8 cellular contexts compared by ENCODE assay signal in genomic region chr1:845641-846040, GRCh38.
DNase-seq lines count a peak whose midpoint lies in the region; ATAC-seq, FAIRE-seq and TF ChIP-seq lines count a peak whose summit lies in the region.
"Not testable (repeated sequence)": the region's sequence is repeated elsewhere in the genome, so short reads cannot be mapped to it uniquely, and the experiment has no call there.

No MANE protein-coding gene starts in this region.

- H4K20me1 ChIP-seq in H9 (ENCODE audit: control insufficient read depth, insufficient read depth, insufficient read length); PC-9 (ENCODE audit: insufficient read depth); H1 (replicated peaks in 1 of 2; ENCODE audit: control insufficient read depth in 1 of 2, insufficient read depth in 2 of 2, low read length in 2 of 2): not testable (repeated sequence)

- H3T11ph ChIP-seq in H9 (ENCODE audit: low read length): not testable (repeated sequence)

- H2BK15ac ChIP-seq in H9 (ENCODE audit: low read depth, low read length); H1 (ENCODE audit: low read length): not testable (repeated sequence)

- H3K4me3 ChIP-seq in CD4-positive, CD25-positive, alpha-beta regulatory T cell (ENCODE audit: low read depth, low read length); PC-9: not testable (repeated sequence)
- H3K4me3 ChIP-seq in H1 (ENCODE audit: extremely low read depth in 1 of 4, insufficient read depth in 2 of 4, low read depth in 3 of 4, low read length in 4 of 4) (peak overlapping the region in 1 of 4 experiments; percentile 12; a peak in 1 of 8 replicates), iPS-20b (ENCODE audit: low read length) (peak overlapping the region; percentile 47; the same call in 1 of the 2 replicates)

- intact Hi-C loops in PC-9 (cut with micrococcal nuclease; ENCODE audit: unreplicated experiment): not testable (repeated sequence)

- H3K27me3 ChIP-seq in CD4-positive, CD25-positive, alpha-beta regulatory T cell (ENCODE audit: control insufficient read depth, insufficient read depth, low read length); H9 (ENCODE audit: insufficient read depth, low read length); PC-9 (ENCODE audit: insufficient read depth, low read depth); H1 (replicated peaks in 1 of 4; ENCODE audit: control insufficient read depth in 3 of 4, extremely low read depth in 1 of 4, insufficient read depth in 3 of 4, low read length in 3 of 4); iPS-20b (ENCODE audit: insufficient read depth, low read length): not testable (repeated sequence)

- not testable (repeated sequence) for H3K36me3 ChIP-seq in CD4-positive, CD25-positive, alpha-beta regulatory T cell (ENCODE audit: control insufficient read depth, insufficient read depth, low read length); PC-9 (ENCODE audit: low read depth); H1 (ENCODE audit: control insufficient read depth in 2 of 4, insufficient read depth in 4 of 4, low read length in 3 of 4); iPS-20b (ENCODE audit: insufficient read depth, low read depth, low read length)

- H3K79me1 ChIP-seq in H9 (ENCODE audit: insufficient read depth, low read depth, low read length, poor library complexity, severe bottlenecking); H1 (ENCODE audit: low read depth, low read length): not testable (repeated sequence)

- not testable (repeated sequence) for H3K9me3 ChIP-seq in CD4-positive, CD25-positive, alpha-beta regulatory T cell (ENCODE audit: control insufficient read depth in 2 of 2, low read length in 2 of 2); H9 (ENCODE audit: control insufficient read depth, low read depth, low read length); PC-9 (ENCODE audit: insufficient read depth, low read depth); H1 (ENCODE audit: insufficient read depth in 2 of 2, low read depth in 1 of 2, low read length in 1 of 2); iPS-20b (ENCODE audit: insufficient read depth, low read depth, low read length)

- not testable (repeated sequence) for H4K8ac ChIP-seq in H9 (replicated peaks; ENCODE audit: insufficient read length, low read depth, low read length); H1 (ENCODE audit: extremely low read depth, insufficient read depth, low read length)

- H3K56ac ChIP-seq in H9 (ENCODE audit: insufficient read length, low read depth, low read length); H1 (replicated peaks; ENCODE audit: insufficient read length, low read depth, low read length): not testable (repeated sequence)

- peak overlapping the region in 1 of 4 donors; percentile 26 for H3K4me3 Mint-ChIP-seq in CD4-positive, CD25-positive, alpha-beta regulatory T cell
- not testable (repeated sequence) for H3K4me3 Mint-ChIP-seq in H9; activated CD8-positive, alpha-beta T cell treated with anti-CD3 and anti-CD28 coated beads, Interleukin-2, amount 10 ng/mL, durations not matched to agents 7 days and 5 days; mesothelial cell of epicardium

- H2AK5ac ChIP-seq in H9 (ENCODE audit: insufficient read length, low read length); H1 (ENCODE audit: low read depth, low read length): not testable (repeated sequence)

- H3K4ac ChIP-seq in H9 (ENCODE audit: low read depth, low read length); H1 (replicated peaks; ENCODE audit: insufficient read length, low read depth, low read length): not testable (repeated sequence)

- ATAC-seq in CD4-positive, CD25-positive, alpha-beta regulatory T cell (ENCODE audit: low read depth in 2 of 2); activated CD8-positive, alpha-beta T cell treated with anti-CD3 and anti-CD28 coated beads, Interleukin-2, amount 10 ng/mL, durations not matched to agents 7 days and 5 days: not testable (repeated sequence)

- not testable (repeated sequence) for H3K9me2 ChIP-seq in PC-9 (ENCODE audit: insufficient read depth)

- H3K9me3 Mint-ChIP-seq in CD4-positive, CD25-positive, alpha-beta regulatory T cell; H9; activated CD8-positive, alpha-beta T cell treated with anti-CD3 and anti-CD28 coated beads, Interleukin-2, amount 10 ng/mL, durations not matched to agents 7 days and 5 days (ENCODE audit: insufficient read depth); mesothelial cell of epicardium: not testable (repeated sequence)

- H3K79me2 ChIP-seq in H9 (ENCODE audit: insufficient read depth, low read length); PC-9 (ENCODE audit: low read depth); H1 (ENCODE audit: control insufficient read depth in 1 of 2, insufficient read depth in 2 of 2, low read length in 2 of 2): not testable (repeated sequence)

- H3K27ac Mint-ChIP-seq in CD4-positive, CD25-positive, alpha-beta regulatory T cell: peak overlapping the region in 2 of 3 donors; percentile 68 to 76
- H3K27ac Mint-ChIP-seq in H9 (peak overlapping the region; percentile 70 to 81 (median 73); a peak in 5 of 7 replicates), mesothelial cell of epicardium (peak overlapping the region; percentile 86)
- peak overlapping the region; percentile 10 for H3K27ac Mint-ChIP-seq in activated CD8-positive, alpha-beta T cell treated with anti-CD3 and anti-CD28 coated beads, Interleukin-2, amount 10 ng/mL, durations not matched to agents 7 days and 5 days

- H4K91ac ChIP-seq in H9 (ENCODE audit: insufficient read length, low read depth, low read length); H1 (replicated peaks; ENCODE audit: insufficient read length, low read length): not testable (repeated sequence)

- not testable (repeated sequence) for H3K36me3 Mint-ChIP-seq in CD4-positive, CD25-positive, alpha-beta regulatory T cell; H9 (ENCODE audit: insufficient read depth in 1 of 3, low read depth in 3 of 3); mesothelial cell of epicardium
- peaks cover 25% of the 10 kb centered on the region for H3K36me3 Mint-ChIP-seq in activated CD8-positive, alpha-beta T cell treated with anti-CD3 and anti-CD28 coated beads, Interleukin-2, amount 10 ng/mL, durations not matched to agents 7 days and 5 days (ENCODE audit: low read depth)

- TF ChIP-seq EP300 in H1 (IDR thresholded peaks at IDR 0.05; ENCODE audit: borderline replicate concordance in 1 of 2, low read depth in 2 of 2, low read length in 2 of 2): not testable (repeated sequence)

- BruUV-seq in PC-9 (replicated peaks; lab: Mats Ljungman, UMichigan): not testable (repeated sequence)

- FAIRE-seq in H1 (lab: Jason Lieb, UNC): peak; percentile 73

- CTCF ChIA-PET in PC-9 (lab: Charles Lee); activated CD8-positive, alpha-beta T cell treated with anti-CD3 and anti-CD28 coated beads, Interleukin-2, amount 10 ng/mL, durations not matched to agents 7 days and 5 days (lab: Charles Lee); H1 (lab: Charles Lee; ENCODE audit: partially characterized antibody): not testable (repeated sequence)

- not testable (repeated sequence) for TF ChIP-seq POLR2A in H1 (IDR thresholded peaks at IDR 0.05; ENCODE audit: control extremely low read depth in 1 of 2, low read depth in 2 of 2, low read length in 2 of 2)

- H2BK12ac ChIP-seq in H9 (ENCODE audit: insufficient read length, low read depth, low read length); H1 (ENCODE audit: low read depth, low read length): not testable (repeated sequence)

- not testable (repeated sequence) for TF ChIP-seq CTCF in H9 (conservative IDR thresholded peaks at IDR 0.05); PC-9 (conservative IDR thresholded peaks at IDR 0.05); H1 (IDR thresholded peaks at IDR 0.05; ENCODE audit: control extremely low read depth in 1 of 3, insufficient read depth in 1 of 3, low read depth in 1 of 3, low read length in 3 of 3); mesothelial cell of epicardium (IDR thresholded peaks at IDR 0.05; ENCODE audit: unreplicated experiment)

- not testable (repeated sequence) for TF ChIP-seq RAD21 in H1 (IDR thresholded peaks at IDR 0.05 in 1 of 2, conservative IDR thresholded peaks at IDR 0.05 in 1 of 2; ENCODE audit: low read depth in 2 of 2, low read length in 2 of 2)

- not testable (repeated sequence) for H3K27me3 Mint-ChIP-seq in CD4-positive, CD25-positive, alpha-beta regulatory T cell; H9 (ENCODE audit: low read depth); activated CD8-positive, alpha-beta T cell treated with anti-CD3 and anti-CD28 coated beads, Interleukin-2, amount 10 ng/mL, durations not matched to agents 7 days and 5 days (ENCODE audit: low read depth); mesothelial cell of epicardium (ENCODE audit: low read depth)

- WGBS in H9 (ENCODE audit: extremely low coverage, insufficient read length, low lambda C conversion rate): no CpG with 5 or more reads among the region's 3 CpGs
- 30% methylated on average over 2 of the region's 3 CpGs; no CpG with 5 or more reads in 1 of the 2 experiments for WGBS in H1 (ENCODE audit: extremely low coverage in 1 of 2, insufficient coverage in 1 of 2, insufficient read length in 1 of 2, insufficient replicate concordance in 2 of 2, low coverage in 1 of 2, low lambda C conversion rate in 2 of 2, missing lambda C conversion rate in 1 of 2), 2 experiments

- not testable (repeated sequence) for H3K23me2 ChIP-seq in H9 (ENCODE audit: insufficient read length, low read depth, low read length, poor library complexity, severe bottlenecking); H1 (ENCODE audit: low read depth, low read length)

- H3K23ac ChIP-seq in H9 (ENCODE audit: insufficient read length, low read depth, low read length); H1 (ENCODE audit: insufficient read length): not testable (repeated sequence)

- H2BK120ac ChIP-seq in H9 (ENCODE audit: low read depth, low read length, poor library complexity, severe bottlenecking); H1 (replicated peaks; ENCODE audit: low read depth, low read length): not testable (repeated sequence)

- not testable (repeated sequence) for H3K9ac ChIP-seq in H9 (ENCODE audit: extremely low read depth, insufficient read length, low read length)
- H3K9ac ChIP-seq in H1 (replicated peaks in 1 of 4; ENCODE audit: extremely low read depth in 1 of 4, low read depth in 3 of 4, low read length in 3 of 4): 0 out of 7 replicates have a peak overlapping the region, but pooled peaks of 1 of the 4 experiments have one; percentile 4
- 0 out of 2 replicates have a peak overlapping the region, but pooled peaks have one; percentile 1 for H3K9ac ChIP-seq in iPS-20b (ENCODE audit: low read depth, low read length)

- not testable (repeated sequence) for DNase-seq in CD4-positive, CD25-positive, alpha-beta regulatory T cell; activated CD8-positive, alpha-beta T cell treated with anti-CD3 and anti-CD28 coated beads, Interleukin-2, amount 10 ng/mL, durations not matched to agents 7 days and 5 days; mesothelial cell of epicardium (ENCODE audit: low spot score in 2 of 2, unreplicated experiment in 2 of 2)
- DNase-seq in H9 (peak; percentile 47), PC-9 (peak; percentile 61 to 73), H1 (ENCODE audit: low read depth in 1 of 2, low spot score in 2 of 2) (peak in 1 of 2 experiments; percentile 39), renal cortical epithelial cell (ENCODE audit: low read depth) (peak; percentile 11)

- H3K14ac ChIP-seq in H9 (ENCODE audit: insufficient read depth, low read length); H1 (ENCODE audit: insufficient read length): not testable (repeated sequence)

- not testable (repeated sequence) for H2BK20ac ChIP-seq in H9 (ENCODE audit: low read depth, low read length, poor library complexity, severe bottlenecking); H1 (ENCODE audit: low read length)

- not testable (repeated sequence) for H3K4me2 ChIP-seq in H9 (ENCODE audit: insufficient read depth, insufficient read length, low read length)
- H3K4me2 ChIP-seq in PC-9: peak overlapping the region; percentile 5; the same call in 1 of the 2 replicates
- peak overlapping the region in 1 of 2 experiments; percentile 10; a peak in 1 of 4 replicates for H3K4me2 ChIP-seq in H1 (ENCODE audit: insufficient read depth in 1 of 2, low read depth in 2 of 2, low read length in 2 of 2)

- not testable (repeated sequence) for H4K5ac ChIP-seq in H9 (ENCODE audit: insufficient read length, low read depth, low read length); H1 (ENCODE audit: insufficient read length, low read depth, low read length)

- not testable (repeated sequence) for H2AFZ ChIP-seq in H9 (ENCODE audit: low read length); PC-9; H1 (ENCODE audit: low read length)

- H2BK5ac ChIP-seq in H9 (ENCODE audit: insufficient read length, low read length); H1 (ENCODE audit: low read depth, low read length): not testable (repeated sequence)

- peaks cover 33% of the 10 kb centered on the region for H3K4me1 ChIP-seq in CD4-positive, CD25-positive, alpha-beta regulatory T cell (ENCODE audit: control insufficient read depth, insufficient read depth, low read length, poor library complexity, severe bottlenecking)
- H3K4me1 ChIP-seq in H9 (ENCODE audit: insufficient read depth, low read length); PC-9 (replicated peaks; ENCODE audit: insufficient read depth); H1 (replicated peaks in 1 of 4; ENCODE audit: control insufficient read depth in 3 of 4, insufficient read depth in 4 of 4, low read length in 3 of 4); iPS-20b (ENCODE audit: insufficient read depth, low read length): not testable (repeated sequence)

- POLR2A ChIA-PET in PC-9 (lab: Charles Lee; ENCODE audit: unreplicated experiment); activated CD8-positive, alpha-beta T cell treated with anti-CD3 and anti-CD28 coated beads, Interleukin-2, amount 10 ng/mL, durations not matched to agents 7 days and 5 days (lab: Charles Lee): not testable (repeated sequence)
- POLR2A ChIA-PET in H1 (lab: Charles Lee; ENCODE audit: partially characterized antibody): interaction anchor here (1.0 to 1.5 kb wide), 2 partner anchors 59 to 73 kb away, joined by 3 to 4 read pairs; no protein-coding TSS in a partner anchor

- H3K4me1 Mint-ChIP-seq in CD4-positive, CD25-positive, alpha-beta regulatory T cell: peaks cover 15 to 49% (median 30%) of the 10 kb centered on the region in 4 donors
- H3K4me1 Mint-ChIP-seq in H9 (peaks cover 20 to 21% of the 10 kb centered on the region in 2 experiments), mesothelial cell of epicardium (peaks cover 24% of the 10 kb centered on the region)
- H3K4me1 Mint-ChIP-seq in activated CD8-positive, alpha-beta T cell treated with anti-CD3 and anti-CD28 coated beads, Interleukin-2, amount 10 ng/mL, durations not matched to agents 7 days and 5 days (ENCODE audit: low read depth): peaks cover 56% of the 10 kb centered on the region

- H3K27ac ChIP-seq in CD4-positive, CD25-positive, alpha-beta regulatory T cell (ENCODE audit: insufficient read depth, low read length, poor library complexity, severe bottlenecking); H9 (ENCODE audit: insufficient read length, low read depth, low read length); PC-9; H1 (ENCODE audit: low read depth, low read length); iPS-20b (ENCODE audit: low read length): not testable (repeated sequence)

- H3F3A ChIP-seq in PC-9 (ENCODE audit: insufficient read depth, low read depth): not testable (repeated sequence)

- H3K18ac ChIP-seq in H9 (ENCODE audit: insufficient read length, low read depth, low read length); H1 (ENCODE audit: extremely low read depth, low read length): not testable (repeated sequence)

Comparison
In these comparisons a context has a peak if more than half of its experiments do, and no peak if none do; other contexts are left out.
1. H3K27ac Mint-ChIP-seq: peak in every context shown above with its lines; median percentile 86 in mesothelial cell of epicardium; 73 in H9; 72 in CD4-positive, CD25-positive, alpha-beta regulatory T cell; 10 in activated CD8-positive, alpha-beta T cell treated with anti-CD3 and anti-CD28 coated beads, Interleukin-2, amount 10 ng/mL, durations not matched to agents 7 days and 5 days.